ENCODE assay signal across 22 cellular contexts in the genomic region with DNA sequence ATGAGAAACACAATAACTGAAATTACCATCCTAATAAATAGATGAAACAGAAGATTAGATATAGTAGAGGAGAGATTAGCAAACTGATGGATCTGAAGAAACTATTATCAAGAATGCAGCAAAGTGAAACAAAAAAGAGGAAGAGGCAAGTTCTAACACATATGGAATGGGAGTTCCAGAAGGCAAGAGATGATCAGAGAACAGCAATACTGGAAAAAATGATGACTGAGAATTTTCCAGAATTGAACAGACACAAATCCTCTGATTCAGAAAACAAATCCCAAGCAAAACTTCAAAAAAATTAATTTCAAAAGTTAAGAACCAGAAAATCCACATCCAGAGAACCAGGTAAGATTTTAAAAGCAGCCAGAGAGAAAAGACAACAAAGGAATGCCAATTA. TPM values are rescaled to one million over a fixed set of nuclear protein-coding genes. Genes with fewer than 3 reads are reported as not detected.
DNase-seq lines count a peak whose midpoint lies in the region; ATAC-seq, FAIRE-seq and TF ChIP-seq lines count a peak whose summit lies in the region.
"Had no signal": no experiment of that assay in that cellular context is flagged by ENCODE, and none has a peak within 500 bp of the region (broad histone marks: within the 10 kb centered on the region; RNA-seq: fewer than 3 reads in every experiment).

No MANE protein-coding gene starts in this region.

- H3K14ac ChIP-seq in neuronal stem cell (ENCODE audit: low read length), result no peak overlapping the region

- H4K91ac ChIP-seq in neuronal stem cell (ENCODE audit: low read depth, low read length, poor library complexity), result no peak overlapping the region

- no peaks in the 10 kb centered on the region for H3K27me3 ChIP-seq in mammary epithelial cell (ENCODE audit: insufficient read depth, low read length)
- no peaks in the 10 kb centered on the region for H3K27me3 ChIP-seq in breast epithelium
- H3K27me3 ChIP-seq in neuronal stem cell (ENCODE audit: control insufficient read depth in 3 of 3, insufficient read depth in 3 of 3, low read depth in 1 of 3, low read length in 3 of 3), result no peaks in the 10 kb centered on the region

- no peak overlapping the region for H2BK5ac ChIP-seq in neuronal stem cell (ENCODE audit: low read length)

- H2AFZ ChIP-seq in mammary epithelial cell (ENCODE audit: low read depth, low read length) (no peak overlapping the region), neuronal stem cell (ENCODE audit: low read length) (no peak overlapping the region)
- H2AFZ ChIP-seq: GM23248 had no signal

- peaks cover 15% of the 10 kb centered on the region for H3K4me1 Mint-ChIP-seq in dendritic cell treated with granulocyte-macrophage colony-stimulating factor and Interleukin-4, amounts not matched to agents 40 ng/mL and 50 ng/mL, for 4 days (ENCODE audit: low read depth)
- peaks cover 14% of the 10 kb centered on the region for H3K4me1 Mint-ChIP-seq in memory B cell

- H3K36me3 ChIP-seq in mammary epithelial cell (ENCODE audit: insufficient read depth, low read length), result peaks cover 17% of the 10 kb centered on the region
- H3K36me3 ChIP-seq in breast epithelium, result peaks cover 8% of the 10 kb centered on the region
- H3K36me3 ChIP-seq in SK-N-MC (ENCODE audit: insufficient read depth, low read length), result peaks cover 10% of the 10 kb centered on the region; the same call in 1 of the 2 replicates
- peaks cover 4 to 72% of the 10 kb centered on the region in 2 donors for H3K36me3 ChIP-seq in neuronal stem cell (replicated peaks in 1 of 2; ENCODE audit: control insufficient read depth in 2 of 2, insufficient read depth in 2 of 2, low read length in 2 of 2)

- peak overlapping the region; percentile 53 for H3K27ac ChIP-seq in mammary epithelial cell (ENCODE audit: insufficient read depth, low read depth, low read length)
- H3K27ac ChIP-seq in breast epithelium, result peak overlapping the region in 1 of 2 donors; percentile 35
- H3K27ac ChIP-seq in SK-N-MC, result peak overlapping the region; percentile 97
- H3K27ac ChIP-seq in neuronal stem cell (replicated peaks; ENCODE audit: low read length), result no peak overlapping the region
- H3K27ac ChIP-seq: C4-2B, GM23248 had no signal

- peak overlapping the region; percentile 73 for H3K27ac Mint-ChIP-seq in dendritic cell treated with granulocyte-macrophage colony-stimulating factor and Interleukin-4, amounts not matched to agents 40 ng/mL and 50 ng/mL, for 4 days
- H3K27ac Mint-ChIP-seq in memory B cell, result peak overlapping the region; percentile 4

- H3K4ac ChIP-seq in neuronal stem cell (ENCODE audit: low read length), result no peak overlapping the region

- TF ChIP-seq CTCF in mammary epithelial cell (conservative IDR thresholded peaks at IDR 0.05 in 1 of 2, IDR thresholded peaks at IDR 0.05 in 1 of 2; ENCODE audit: extremely low read depth in 1 of 2, insufficient read depth in 1 of 2, low read depth in 1 of 2, low read length in 2 of 2) (no peak), breast epithelium (IDR thresholded peaks at IDR 0.05) (no peak)

- H4K20me1 ChIP-seq in mammary epithelial cell (ENCODE audit: insufficient read depth, low read length), result no peaks in the 10 kb centered on the region

- H3K4me2 ChIP-seq in mammary epithelial cell (ENCODE audit: insufficient read depth, low read depth, low read length) (peak overlapping the region; percentile 73), neuronal stem cell (ENCODE audit: insufficient read depth, low read length, poor library complexity, severe bottlenecking) (no peak overlapping the region)
- H3K4me2 ChIP-seq: SK-N-SH had no signal

- in situ Hi-C loops in mammary epithelial cell (cut with MboI; ENCODE audit: low sequenced_read_pairs in 2 of 2), result no loop called here

- no peak overlapping the region for H2BK12ac ChIP-seq in neuronal stem cell (ENCODE audit: low read length)

- H2AK5ac ChIP-seq in neuronal stem cell (ENCODE audit: low read depth, low read length), result no peak overlapping the region

- no peaks in the 10 kb centered on the region for H3K27me3 Mint-ChIP-seq in dendritic cell treated with granulocyte-macrophage colony-stimulating factor and Interleukin-4, amounts not matched to agents 40 ng/mL and 50 ng/mL, for 4 days
- no peaks in the 10 kb centered on the region for H3K27me3 Mint-ChIP-seq in memory B cell

- DNase-seq in mammary epithelial cell (peak; percentile 54), breast epithelium (ENCODE audit: low spot score in 2 of 2) (no peak), SK-N-MC (ENCODE audit: low read depth, low spot score) (no peak), memory B cell (ENCODE audit: low spot score in 2 of 2) (no peak), GM12891 (ENCODE audit: insufficient read length, low spot score) (no peak), neuronal stem cell (ENCODE audit: low spot score) (no peak), dermis blood vessel endothelial cell (no peak)
- DNase-seq: DND-41, GM23248, MM.1S, NCI-H1694 treated with DMSO at 0.1 percent for 48 hours, NCI-H226, NCI-H524, NCI-H82, OCI-M1, SHP77 had no signal

- no peak overlapping the region for H3K18ac ChIP-seq in neuronal stem cell (ENCODE audit: low read length)

- no peaks in the 10 kb centered on the region for H3K9me3 Mint-ChIP-seq in dendritic cell treated with granulocyte-macrophage colony-stimulating factor and Interleukin-4, amounts not matched to agents 40 ng/mL and 50 ng/mL, for 4 days
- no peaks in the 10 kb centered on the region for H3K9me3 Mint-ChIP-seq in memory B cell

- CTCF ChIA-PET in mammary epithelial cell (lab: Charles Lee; ENCODE audit: low non-redundant PET), result no interaction called here

- H3K36me3 Mint-ChIP-seq in dendritic cell treated with granulocyte-macrophage colony-stimulating factor and Interleukin-4, amounts not matched to agents 40 ng/mL and 50 ng/mL, for 4 days (ENCODE audit: low read depth), result peaks cover 100% of the 10 kb centered on the region
- peaks cover 58% of the 10 kb centered on the region for H3K36me3 Mint-ChIP-seq in memory B cell

- H3K23ac ChIP-seq in neuronal stem cell (ENCODE audit: low read depth, low read length, poor library complexity), result no peak overlapping the region

- TF ChIP-seq POLR2A in breast epithelium (IDR thresholded peaks at IDR 0.05), result no peak
- no peak for TF ChIP-seq POLR2A in GM12891 (IDR thresholded peaks at IDR 0.05; ENCODE audit: low read depth, low read length)

- no peak for ATAC-seq in memory B cell (ENCODE audit: low read depth)

- intact Hi-C loops in mammary epithelial cell (cut with micrococcal nuclease) (loop anchor here (1.0 kb wide), 1 partner anchor 13 kb away; no protein-coding TSS in a partner anchor), breast epithelium (cut with DNase I; ENCODE audit: low total_unique reads) (no loop called here)
- intact Hi-C loops in dendritic cell treated with granulocyte-macrophage colony-stimulating factor and Interleukin-4, amounts not matched to agents 40 ng/mL and 50 ng/mL, for 4 days (cut with micrococcal nuclease), result no loop called here

- no peak for FAIRE-seq in GM12891 (lab: Jason Lieb, UNC)

- H3K4me1 ChIP-seq in mammary epithelial cell (ENCODE audit: insufficient read depth, low read length), result peaks cover 44% of the 10 kb centered on the region
- no peaks in the 10 kb centered on the region for H3K4me1 ChIP-seq in breast epithelium
- H3K4me1 ChIP-seq in neuronal stem cell (ENCODE audit: control insufficient read depth in 2 of 2, insufficient read depth in 1 of 2, low read depth in 1 of 2, low read length in 2 of 2), result peaks cover 0 to 2% of the 10 kb centered on the region in 2 donors
- H3K4me1 ChIP-seq: HAP-1 had no signal

- BruUV-seq in mammary epithelial cell (replicated peaks; lab: Mats Ljungman, UMichigan), result no TSS peak

- H3K4me3 ChIP-seq in mammary epithelial cell (replicated peaks in 1 of 3; ENCODE audit: insufficient read depth in 1 of 3, low read depth in 2 of 3, low read length in 3 of 3) (no peak overlapping the region), breast epithelium (no peak overlapping the region), SK-N-MC (no peak overlapping the region), neuronal stem cell (ENCODE audit: low read length in 2 of 2) (no peak overlapping the region)
- H3K4me3 ChIP-seq: GM23248, HAP-1 had no signal

- dilution Hi-C loops in mammary epithelial cell (cut with HindIII; ENCODE audit: low sequenced_read_pairs), result no loop called here

- H2BK120ac ChIP-seq in neuronal stem cell (ENCODE audit: low read depth, low read length), result no peak overlapping the region

- no peak overlapping the region for H2BK15ac ChIP-seq in neuronal stem cell (ENCODE audit: low read length)

- peak overlapping the region; percentile 7 for H3K4me3 Mint-ChIP-seq in dendritic cell treated with granulocyte-macrophage colony-stimulating factor and Interleukin-4, amounts not matched to agents 40 ng/mL and 50 ng/mL, for 4 days
- H3K4me3 Mint-ChIP-seq in memory B cell, result no peak overlapping the region

- peak overlapping the region; percentile 27 for H3K9ac ChIP-seq in mammary epithelial cell (ENCODE audit: insufficient read depth, low read length)
- H3K9ac ChIP-seq in SK-N-MC (ENCODE audit: insufficient read length), result peak overlapping the region; percentile 27
- H3K9ac ChIP-seq in neuronal stem cell (ENCODE audit: low read depth, low read length, poor library complexity), result no peak overlapping the region
- H3K9ac ChIP-seq: GM23248, SK-N-SH had no signal

- H3K79me2 ChIP-seq in mammary epithelial cell (ENCODE audit: insufficient read depth, low read length), result no peaks in the 10 kb centered on the region

- H3K79me1 ChIP-seq in neuronal stem cell (ENCODE audit: low read depth, low read length), result no peaks in the 10 kb centered on the region

- H3K9me3 ChIP-seq in mammary epithelial cell (replicated peaks; ENCODE audit: insufficient read depth, low read length) (no peaks in the 10 kb centered on the region), breast epithelium (no peaks in the 10 kb centered on the region), SK-N-MC (ENCODE audit: low read depth, low read length) (no peaks in the 10 kb centered on the region), neuronal stem cell (replicated peaks in 1 of 2; ENCODE audit: control insufficient read depth in 2 of 2, insufficient read depth in 1 of 2, low read depth in 1 of 2, low read length in 2 of 2) (no peaks in the 10 kb centered on the region)
- H3K9me3 ChIP-seq: HAP-1, SK-N-SH had no signal

- no peak overlapping the region for H4K8ac ChIP-seq in neuronal stem cell (ENCODE audit: low read depth, low read length)

RNA-seq across cellular contexts. Expression of a gene that starts 20.2 kb away (rescaled TPM):
- total RNA-seq in mammary epithelial cell, result 10 to 100 TPM; 45.2 to 55.8 TPM
- polyA plus RNA-seq in mammary epithelial cell, result 50.3 TPM
- 47.7 TPM for polyA minus RNA-seq in mammary epithelial cell
- total RNA-seq in breast epithelium, result 10 to 100 TPM; 36.8 to 41.6 (median 41.6) TPM
- polyA plus RNA-seq in GM12891 (2012; ENCODE audit: low read depth, missing spikeins), result 66.2 TPM
- 21.9 TPM for polyA plus RNA-seq in neuronal stem cell (2013, experiment 1 of 2)
- 21.4 TPM for polyA plus RNA-seq in neuronal stem cell (2013, experiment 2 of 2)
- total RNA-seq in dermis blood vessel endothelial cell, result 20.8 and 29.5 TPM in 2 replicates

RNA-seq across cellular contexts. Expression of a gene that starts 20.6 kb away (rescaled TPM):
- total RNA-seq in mammary epithelial cell (10 to 100 TPM; 31.5 to 33.8 TPM), breast epithelium (10 to 100 TPM; 21.4 to 26.5 (median 23.1) TPM), dermis blood vessel endothelial cell (5.3 and 7.7 TPM in 2 replicates)
- polyA plus RNA-seq in mammary epithelial cell, result 17.5 TPM
- 14.5 TPM for polyA minus RNA-seq in mammary epithelial cell
- 29.0 TPM for polyA plus RNA-seq in GM12891 (2012; ENCODE audit: low read depth, missing spikeins)
- polyA plus RNA-seq in neuronal stem cell (2013, experiment 1 of 2), result 4.6 TPM
- polyA plus RNA-seq in neuronal stem cell (2013, experiment 2 of 2), result 3.6 TPM

RNA-seq across cellular contexts. Expression of a gene that starts 42.8 kb away (rescaled TPM):
- total RNA-seq in mammary epithelial cell, result 1 to 10 TPM in 1 of 2 donors, not detected in 1; 1.0 TPM
- polyA plus RNA-seq in mammary epithelial cell, result not detected
- polyA minus RNA-seq in mammary epithelial cell, result not detected
- 10 to 100 TPM; 23.1 to 55.7 (median 52.8) TPM for total RNA-seq in breast epithelium
- 14.2 TPM for polyA plus RNA-seq in GM12891 (2012; ENCODE audit: low read depth, missing spikeins)
- not detected for polyA plus RNA-seq in neuronal stem cell (2013, experiment 1 of 2)
- not detected for polyA plus RNA-seq in neuronal stem cell (2013, experiment 2 of 2)
- total RNA-seq in dermis blood vessel endothelial cell, result 40.7 and 76.1 TPM in 2 replicates
- total RNA-seq: G401 had no signal

RNA-seq across cellular contexts. Expression of a gene that starts 42.9 kb away (rescaled TPM):
- total RNA-seq in mammary epithelial cell, result not detected
- polyA plus RNA-seq in mammary epithelial cell, result not detected
- polyA minus RNA-seq in mammary epithelial cell, result not detected
- total RNA-seq in breast epithelium, result not detected
- polyA plus RNA-seq in GM12891 (2012; ENCODE audit: low read depth, missing spikeins), result not detected
- polyA plus RNA-seq in neuronal stem cell (2013, experiment 1 of 2), result not detected
- not detected for polyA plus RNA-seq in neuronal stem cell (2013, experiment 2 of 2)
- not detected in 2 replicates for total RNA-seq in dermis blood vessel endothelial cell
- total RNA-seq: G401, GM23248, LHCN-M2 had no signal
- polyA plus RNA-seq: GM23248, SK-N-SH had no signal

Comparison
In these comparisons a context has a peak if more than half of its experiments do, and no peak if none do; other contexts are left out.
1. RNA of a gene that starts 42.8 kb away (total RNA-seq): 40.7 to 76.1 TPM in dermis blood vessel endothelial cell and 23.1 to 55.7 TPM in breast epithelium; 1.0 TPM in mammary epithelial cell; every median in the first group is over 10 times any median in the second.